Comparison of ENCODE assay signal across 1 cellular context in the genomic region with DNA sequence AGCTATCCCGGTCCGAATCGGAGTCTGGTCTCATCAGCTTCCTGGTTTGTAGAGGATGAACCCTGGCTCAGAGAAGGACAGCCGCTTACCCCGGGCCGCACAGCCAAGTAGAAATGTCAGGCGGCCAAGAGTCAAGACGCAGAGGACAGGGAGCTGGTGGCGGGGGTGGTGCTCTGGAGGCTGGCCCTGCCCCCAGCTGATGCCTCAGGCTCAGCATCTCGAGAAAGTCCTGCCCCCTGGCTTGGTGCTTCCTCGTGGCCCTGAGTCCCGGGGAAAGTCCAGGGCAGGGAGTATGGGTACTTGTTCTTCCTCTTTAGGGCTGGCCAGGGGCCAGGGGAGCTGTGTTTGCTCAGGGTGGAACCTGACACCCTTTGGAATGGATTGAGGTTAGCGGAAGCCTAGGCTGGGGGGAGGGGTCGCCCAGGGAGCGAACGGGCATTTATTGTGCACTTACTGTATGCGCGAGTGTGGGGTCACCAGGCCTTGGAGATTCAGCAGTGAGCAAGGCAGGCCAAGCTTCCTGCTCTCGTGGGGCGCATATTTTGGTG.
TF ChIP-seq lines count a peak whose summit lies in the region.

No MANE protein-coding gene starts in this region.

TF ChIP-seq in HepG2, 621 proteins besides CTCF, POLR2A, EP300 and RAD21 (continued from another document and continues in another):
- peak; percentile 77 for TF ChIP-seq YEATS2 (CRISPR knock-in tag; IDR thresholded peaks at IDR 0.05; ENCODE audit: borderline replicate concordance)
- no peak for TF ChIP-seq DNMT3B (CRISPR knock-in tag; conservative IDR thresholded peaks at IDR 0.05)
- peak; percentile 63; the same call in 1 of the 2 replicates for TF ChIP-seq MAZ (IDR thresholded peaks at IDR 0.05; ENCODE audit: borderline replicate concordance, low read depth, low read length)
- peak; percentile 61 for TF ChIP-seq MAZ (CRISPR knock-in tag; IDR thresholded peaks at IDR 0.05; ENCODE audit: low read depth)
- TF ChIP-seq POLR2G (IDR thresholded peaks at IDR 0.05; ENCODE audit: low read depth, low read length) = no peak
- TF ChIP-seq ZMYM4 (CRISPR knock-in tag; IDR thresholded peaks at IDR 0.05) = peak; percentile 72
- TF ChIP-seq TP53 (CRISPR knock-in tag; conservative IDR thresholded peaks at IDR 0.05) = no peak
- no peak for TF ChIP-seq ZZZ3 (CRISPR knock-in tag; IDR thresholded peaks at IDR 0.05; ENCODE audit: borderline replicate concordance)
- peak; percentile 66; the same call in 1 of the 2 replicates for TF ChIP-seq RARA (CRISPR knock-in tag; IDR thresholded peaks at IDR 0.05)
- TF ChIP-seq ZNF781 (CRISPR knock-in tag; IDR thresholded peaks at IDR 0.05; ENCODE audit: borderline replicate concordance, not compliant biosample characterization) = no peak
- TF ChIP-seq TBL1XR1 (IDR thresholded peaks at IDR 0.05; ENCODE audit: borderline replicate concordance, low read length, partially characterized antibody) = no peak
- peak; percentile 49; the same call in 1 of the 2 replicates for TF ChIP-seq CREM (IDR thresholded peaks at IDR 0.05)
- TF ChIP-seq CREM (CRISPR knock-in tag; IDR thresholded peaks at IDR 0.05) = no peak
- TF ChIP-seq REXO4 (CRISPR knock-in tag; IDR thresholded peaks at IDR 0.05; ENCODE audit: borderline replicate concordance) = no peak
- peak; percentile 93 for TF ChIP-seq ZNF572 (CRISPR knock-in tag; IDR thresholded peaks at IDR 0.05)
- no peak for TF ChIP-seq AHR (CRISPR knock-in tag; IDR thresholded peaks at IDR 0.05)
- TF ChIP-seq ZSCAN9 (CRISPR knock-in tag; IDR thresholded peaks at IDR 0.05; ENCODE audit: borderline replicate concordance) = peak; percentile 71; the same call in 1 of the 2 replicates
- TF ChIP-seq ZNF556 (CRISPR knock-in tag; IDR thresholded peaks at IDR 0.05; ENCODE audit: borderline replicate concordance) = peak; percentile 61; the same call in 1 of the 2 replicates
- TF ChIP-seq, protein P1, sequence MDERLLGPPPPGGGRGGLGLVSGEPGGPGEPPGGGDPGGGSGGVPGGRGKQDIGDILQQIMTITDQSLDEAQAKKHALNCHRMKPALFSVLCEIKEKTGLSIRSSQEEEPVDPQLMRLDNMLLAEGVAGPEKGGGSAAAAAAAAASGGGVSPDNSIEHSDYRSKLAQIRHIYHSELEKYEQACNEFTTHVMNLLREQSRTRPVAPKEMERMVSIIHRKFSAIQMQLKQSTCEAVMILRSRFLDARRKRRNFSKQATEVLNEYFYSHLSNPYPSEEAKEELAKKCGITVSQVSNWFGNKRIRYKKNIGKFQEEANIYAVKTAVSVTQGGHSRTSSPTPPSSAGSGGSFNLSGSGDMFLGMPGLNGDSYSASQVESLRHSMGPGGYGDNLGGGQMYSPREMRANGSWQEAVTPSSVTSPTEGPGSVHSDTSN (CRISPR knock-in tag; IDR thresholded peaks at IDR 0.05) = no peak
- no peak for TF ChIP-seq HNRNPH1 (optimal IDR thresholded peaks at IDR 0.05; ENCODE audit: low read depth, low read length)
- TF ChIP-seq ZNF264 (CRISPR knock-in tag; IDR thresholded peaks at IDR 0.05) = peak; percentile 91
- no peak for TF ChIP-seq ARID2 (CRISPR knock-in tag; IDR thresholded peaks at IDR 0.05; ENCODE audit: borderline replicate concordance)
- TF ChIP-seq MEF2D (CRISPR knock-in tag; IDR thresholded peaks at IDR 0.05) = no peak; the same call in 1 of the 2 replicates
- TF ChIP-seq ATRX (CRISPR knock-in tag; IDR thresholded peaks at IDR 0.05; ENCODE audit: borderline replicate concordance) = no peak
- peak; percentile 71; the same call in 1 of the 2 replicates for TF ChIP-seq SALL2 (CRISPR knock-in tag; IDR thresholded peaks at IDR 0.05)
- TF ChIP-seq, protein P2, sequence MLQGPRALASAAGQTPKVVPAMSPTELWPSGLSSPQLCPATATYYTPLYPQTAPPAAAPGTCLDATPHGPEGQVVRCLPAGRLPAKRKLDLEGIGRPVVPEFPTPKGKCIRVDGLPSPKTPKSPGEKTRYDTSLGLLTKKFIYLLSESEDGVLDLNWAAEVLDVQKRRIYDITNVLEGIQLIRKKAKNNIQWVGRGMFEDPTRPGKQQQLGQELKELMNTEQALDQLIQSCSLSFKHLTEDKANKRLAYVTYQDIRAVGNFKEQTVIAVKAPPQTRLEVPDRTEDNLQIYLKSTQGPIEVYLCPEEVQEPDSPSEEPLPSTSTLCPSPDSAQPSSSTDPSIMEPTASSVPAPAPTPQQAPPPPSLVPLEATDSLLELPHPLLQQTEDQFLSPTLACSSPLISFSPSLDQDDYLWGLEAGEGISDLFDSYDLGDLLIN (CRISPR knock-in tag; IDR thresholded peaks at IDR 0.05; ENCODE audit: borderline replicate concordance) = no peak
- TF ChIP-seq, protein P3, sequence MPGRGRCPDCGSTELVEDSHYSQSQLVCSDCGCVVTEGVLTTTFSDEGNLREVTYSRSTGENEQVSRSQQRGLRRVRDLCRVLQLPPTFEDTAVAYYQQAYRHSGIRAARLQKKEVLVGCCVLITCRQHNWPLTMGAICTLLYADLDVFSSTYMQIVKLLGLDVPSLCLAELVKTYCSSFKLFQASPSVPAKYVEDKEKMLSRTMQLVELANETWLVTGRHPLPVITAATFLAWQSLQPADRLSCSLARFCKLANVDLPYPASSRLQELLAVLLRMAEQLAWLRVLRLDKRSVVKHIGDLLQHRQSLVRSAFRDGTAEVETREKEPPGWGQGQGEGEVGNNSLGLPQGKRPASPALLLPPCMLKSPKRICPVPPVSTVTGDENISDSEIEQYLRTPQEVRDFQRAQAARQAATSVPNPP (CRISPR knock-in tag; IDR thresholded peaks at IDR 0.05) = no peak
- TF ChIP-seq SMYD3 (CRISPR knock-in tag; IDR thresholded peaks at IDR 0.05) = no peak
- TF ChIP-seq FOSL2 (CRISPR knock-in tag; IDR thresholded peaks at IDR 0.05) = peak; percentile 61
- TF ChIP-seq SIX1 (CRISPR knock-in tag; IDR thresholded peaks at IDR 0.05; ENCODE audit: borderline replicate concordance) = peak; percentile 100
- TF ChIP-seq, protein P4, sequence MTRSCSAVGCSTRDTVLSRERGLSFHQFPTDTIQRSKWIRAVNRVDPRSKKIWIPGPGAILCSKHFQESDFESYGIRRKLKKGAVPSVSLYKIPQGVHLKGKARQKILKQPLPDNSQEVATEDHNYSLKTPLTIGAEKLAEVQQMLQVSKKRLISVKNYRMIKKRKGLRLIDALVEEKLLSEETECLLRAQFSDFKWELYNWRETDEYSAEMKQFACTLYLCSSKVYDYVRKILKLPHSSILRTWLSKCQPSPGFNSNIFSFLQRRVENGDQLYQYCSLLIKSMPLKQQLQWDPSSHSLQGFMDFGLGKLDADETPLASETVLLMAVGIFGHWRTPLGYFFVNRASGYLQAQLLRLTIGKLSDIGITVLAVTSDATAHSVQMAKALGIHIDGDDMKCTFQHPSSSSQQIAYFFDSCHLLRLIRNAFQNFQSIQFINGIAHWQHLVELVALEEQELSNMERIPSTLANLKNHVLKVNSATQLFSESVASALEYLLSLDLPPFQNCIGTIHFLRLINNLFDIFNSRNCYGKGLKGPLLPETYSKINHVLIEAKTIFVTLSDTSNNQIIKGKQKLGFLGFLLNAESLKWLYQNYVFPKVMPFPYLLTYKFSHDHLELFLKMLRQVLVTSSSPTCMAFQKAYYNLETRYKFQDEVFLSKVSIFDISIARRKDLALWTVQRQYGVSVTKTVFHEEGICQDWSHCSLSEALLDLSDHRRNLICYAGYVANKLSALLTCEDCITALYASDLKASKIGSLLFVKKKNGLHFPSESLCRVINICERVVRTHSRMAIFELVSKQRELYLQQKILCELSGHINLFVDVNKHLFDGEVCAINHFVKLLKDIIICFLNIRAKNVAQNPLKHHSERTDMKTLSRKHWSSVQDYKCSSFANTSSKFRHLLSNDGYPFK (CRISPR knock-in tag; IDR thresholded peaks at IDR 0.05; ENCODE audit: borderline replicate concordance) = no peak
- TF ChIP-seq CREB1 (IDR thresholded peaks at IDR 0.05) = no peak
- TF ChIP-seq CREB1 (CRISPR knock-in tag; IDR thresholded peaks at IDR 0.05) = no peak
- TF ChIP-seq, protein P5, sequence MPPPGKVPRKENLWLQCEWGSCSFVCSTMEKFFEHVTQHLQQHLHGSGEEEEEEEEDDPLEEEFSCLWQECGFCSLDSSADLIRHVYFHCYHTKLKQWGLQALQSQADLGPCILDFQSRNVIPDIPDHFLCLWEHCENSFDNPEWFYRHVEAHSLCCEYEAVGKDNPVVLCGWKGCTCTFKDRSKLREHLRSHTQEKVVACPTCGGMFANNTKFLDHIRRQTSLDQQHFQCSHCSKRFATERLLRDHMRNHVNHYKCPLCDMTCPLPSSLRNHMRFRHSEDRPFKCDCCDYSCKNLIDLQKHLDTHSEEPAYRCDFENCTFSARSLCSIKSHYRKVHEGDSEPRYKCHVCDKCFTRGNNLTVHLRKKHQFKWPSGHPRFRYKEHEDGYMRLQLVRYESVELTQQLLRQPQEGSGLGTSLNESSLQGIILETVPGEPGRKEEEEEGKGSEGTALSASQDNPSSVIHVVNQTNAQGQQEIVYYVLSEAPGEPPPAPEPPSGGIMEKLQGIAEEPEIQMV (CRISPR knock-in tag; IDR thresholded peaks at IDR 0.05; ENCODE audit: low read depth) = no peak
- TF ChIP-seq ATAD3A (CRISPR knock-in tag; IDR thresholded peaks at IDR 0.05) = no peak
- TF ChIP-seq ZNF17 (CRISPR knock-in tag; IDR thresholded peaks at IDR 0.05) = no peak
- no peak for TF ChIP-seq TEAD2 (CRISPR knock-in tag; IDR thresholded peaks at IDR 0.05)
- TF ChIP-seq KDM5A (IDR thresholded peaks at IDR 0.05; ENCODE audit: borderline replicate concordance, low read length) = no peak
- TF ChIP-seq RNF2 (conservative IDR thresholded peaks at IDR 0.05; ENCODE audit: low read depth) = no peak
- TF ChIP-seq NR2C2 (CRISPR knock-in tag; IDR thresholded peaks at IDR 0.05; ENCODE audit: borderline replicate concordance) = no peak
- TF ChIP-seq NFE2L1 (CRISPR knock-in tag; IDR thresholded peaks at IDR 0.05; ENCODE audit: borderline replicate concordance) = no peak
- peak; percentile 44 for TF ChIP-seq CEBPG (CRISPR knock-in tag; IDR thresholded peaks at IDR 0.05)
- TF ChIP-seq U2AF2 (IDR thresholded peaks at IDR 0.05; ENCODE audit: low read depth, low read length) = no peak
- peak; percentile 95 for TF ChIP-seq ELF3 (CRISPR knock-in tag; IDR thresholded peaks at IDR 0.05)
- no peak for TF ChIP-seq ZNF780A (CRISPR knock-in tag; IDR thresholded peaks at IDR 0.05)
- TF ChIP-seq ZNF33A (CRISPR knock-in tag; IDR thresholded peaks at IDR 0.05; ENCODE audit: borderline replicate concordance) = no peak
- TF ChIP-seq ZMYM2 (CRISPR knock-in tag; IDR thresholded peaks at IDR 0.05) = peak; percentile 99
- TF ChIP-seq, protein P6, sequence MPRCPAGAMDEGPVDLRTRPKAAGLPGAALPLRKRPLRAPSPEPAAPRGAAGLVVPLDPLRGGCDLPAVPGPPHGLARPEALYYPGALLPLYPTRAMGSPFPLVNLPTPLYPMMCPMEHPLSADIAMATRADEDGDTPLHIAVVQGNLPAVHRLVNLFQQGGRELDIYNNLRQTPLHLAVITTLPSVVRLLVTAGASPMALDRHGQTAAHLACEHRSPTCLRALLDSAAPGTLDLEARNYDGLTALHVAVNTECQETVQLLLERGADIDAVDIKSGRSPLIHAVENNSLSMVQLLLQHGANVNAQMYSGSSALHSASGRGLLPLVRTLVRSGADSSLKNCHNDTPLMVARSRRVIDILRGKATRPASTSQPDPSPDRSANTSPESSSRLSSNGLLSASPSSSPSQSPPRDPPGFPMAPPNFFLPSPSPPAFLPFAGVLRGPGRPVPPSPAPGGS (CRISPR knock-in tag; IDR thresholded peaks at IDR 0.05) = no peak
- no peak for TF ChIP-seq ZNF337 (CRISPR knock-in tag; IDR thresholded peaks at IDR 0.05; ENCODE audit: borderline replicate concordance, low read depth)
- no peak for TF ChIP-seq SRSF4 (IDR thresholded peaks at IDR 0.05; ENCODE audit: low read depth, low read length, poor library complexity, severe bottlenecking)
- TF ChIP-seq POLR2AphosphoS5 (IDR thresholded peaks at IDR 0.05; ENCODE audit: low read depth, low read length) = no peak
- no peak for TF ChIP-seq NONO (IDR thresholded peaks at IDR 0.05)
- peak; percentile 96 for TF ChIP-seq NONO (CRISPR knock-in tag; conservative IDR thresholded peaks at IDR 0.05)
- no peak for TF ChIP-seq KAT2B (IDR thresholded peaks at IDR 0.05; ENCODE audit: borderline replicate concordance, low read depth, low read length)
- TF ChIP-seq ZMAT3 (CRISPR knock-in tag; conservative IDR thresholded peaks at IDR 0.05) = peak; percentile 89
- TF ChIP-seq ZNF274 (CRISPR knock-in tag; IDR thresholded peaks at IDR 0.05) = no peak
- TF ChIP-seq ZNF333 (CRISPR knock-in tag; IDR thresholded peaks at IDR 0.05; ENCODE audit: borderline replicate concordance) = 0 out of 2 replicates have a peak, but pooled peaks have one; percentile 36
- TF ChIP-seq, protein P7, sequence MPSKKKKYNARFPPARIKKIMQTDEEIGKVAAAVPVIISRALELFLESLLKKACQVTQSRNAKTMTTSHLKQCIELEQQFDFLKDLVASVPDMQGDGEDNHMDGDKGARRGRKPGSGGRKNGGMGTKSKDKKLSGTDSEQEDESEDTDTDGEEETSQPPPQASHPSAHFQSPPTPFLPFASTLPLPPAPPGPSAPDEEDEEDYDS (CRISPR knock-in tag; IDR thresholded peaks at IDR 0.05) = peak; percentile 62; the same call in 1 of the 2 replicates
- TF ChIP-seq ZSCAN21 (CRISPR knock-in tag; IDR thresholded peaks at IDR 0.05; ENCODE audit: borderline replicate concordance) = peak; percentile 98
- TF ChIP-seq, protein P8, sequence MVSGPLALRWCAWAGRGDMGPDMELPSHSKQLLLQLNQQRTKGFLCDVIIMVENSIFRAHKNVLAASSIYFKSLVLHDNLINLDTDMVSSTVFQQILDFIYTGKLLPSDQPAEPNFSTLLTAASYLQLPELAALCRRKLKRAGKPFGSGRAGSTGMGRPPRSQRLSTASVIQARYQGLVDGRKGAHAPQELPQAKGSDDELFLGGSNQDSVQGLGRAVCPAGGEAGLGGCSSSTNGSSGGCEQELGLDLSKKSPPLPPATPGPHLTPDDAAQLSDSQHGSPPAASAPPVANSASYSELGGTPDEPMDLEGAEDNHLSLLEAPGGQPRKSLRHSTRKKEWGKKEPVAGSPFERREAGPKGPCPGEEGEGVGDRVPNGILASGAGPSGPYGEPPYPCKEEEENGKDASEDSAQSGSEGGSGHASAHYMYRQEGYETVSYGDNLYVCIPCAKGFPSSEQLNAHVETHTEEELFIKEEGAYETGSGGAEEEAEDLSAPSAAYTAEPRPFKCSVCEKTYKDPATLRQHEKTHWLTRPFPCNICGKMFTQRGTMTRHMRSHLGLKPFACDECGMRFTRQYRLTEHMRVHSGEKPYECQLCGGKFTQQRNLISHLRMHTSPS (CRISPR knock-in tag; IDR thresholded peaks at IDR 0.05; ENCODE audit: low read depth) = peak; percentile 45; the same call in 1 of the 2 replicates
- peak; percentile 96 for TF ChIP-seq ETV5 (CRISPR knock-in tag; IDR thresholded peaks at IDR 0.05; ENCODE audit: borderline replicate concordance)
- peak; percentile 69; the same call in 1 of the 2 replicates for TF ChIP-seq ZBTB38 (CRISPR knock-in tag; IDR thresholded peaks at IDR 0.05)
- TF ChIP-seq KLF16 (CRISPR knock-in tag; IDR thresholded peaks at IDR 0.05) = no peak
- TF ChIP-seq GPN1 (CRISPR knock-in tag; IDR thresholded peaks at IDR 0.05; ENCODE audit: borderline replicate concordance) = no peak
- TF ChIP-seq ZFX (CRISPR knock-in tag; IDR thresholded peaks at IDR 0.05; ENCODE audit: low read depth) = peak; percentile 53; the same call in 1 of the 2 replicates
